In genomic region chr10:16436367-16436757, GRCh38 we compare ENCODE assay signal across 8 cellular contexts. TPM values are rescaled to one million over a fixed set of nuclear protein-coding genes. Genes with fewer than 3 reads are reported as not detected.
DNase-seq lines count a peak whose midpoint lies in the region; ATAC-seq and TF ChIP-seq lines count a peak whose summit lies in the region.

No MANE protein-coding gene starts in this region.

- peak overlapping the region; percentile 67 for H3K4me3 ChIP-seq in OCI-LY1 (ENCODE audit: low read depth, low read length, poor library complexity, severe bottlenecking)

- H3K9me3 ChIP-seq in OCI-LY1 (ENCODE audit: low read length): no peaks in the 10 kb centered on the region

- peak overlapping the region; percentile 87 for H3K4me3 Mint-ChIP-seq in mesothelial cell of epicardium

- peaks cover 30% of the 10 kb centered on the region for H3K36me3 ChIP-seq in OCI-LY1 (ENCODE audit: insufficient read depth, low read length)

- H3K27ac ChIP-seq in OCI-LY1 (ENCODE audit: low read depth, low read length, poor library complexity, severe bottlenecking) (no peak overlapping the region), cingulate gyrus (ENCODE audit: low read depth, low read length) (peak overlapping the region; percentile 10)

- no peaks in the 10 kb centered on the region for H3K9me3 Mint-ChIP-seq in mesothelial cell of epicardium

- H3K36me3 Mint-ChIP-seq in mesothelial cell of epicardium: no peaks in the 10 kb centered on the region

- peak overlapping the region; percentile 62 for H3K9ac ChIP-seq in OCI-LY1 (ENCODE audit: low read length)

- peaks cover 31% of the 10 kb centered on the region for H3K4me1 Mint-ChIP-seq in mesothelial cell of epicardium

- H2AFZ ChIP-seq in OCI-LY1 (ENCODE audit: low read length): peak overlapping the region; percentile 39; the same call in 1 of the 2 replicates

- H3K4me1 ChIP-seq in OCI-LY1 (ENCODE audit: insufficient read depth, low read length, severe bottlenecking): peaks cover 46% of the 10 kb centered on the region

- DNase-seq in DMS153 (lab: John Stamatoyannopoulos, UW) (peak; percentile 22), DMS153 treated with DMSO at 0.1 percent for 48 hours (lab: John Stamatoyannopoulos, UW; ENCODE audit: unreplicated experiment) (no peak), mesothelial cell of epicardium (ENCODE audit: low spot score in 2 of 2, unreplicated experiment in 2 of 2) (no peak), D341Med (ENCODE audit: low spot score) (no peak), A172 (ENCODE audit: low spot score) (no peak)

- no peaks in the 10 kb centered on the region for H3K27me3 ChIP-seq in OCI-LY1 (ENCODE audit: insufficient read depth, low read length)

- no peak for TF ChIP-seq CTCF in OCI-LY1 (IDR thresholded peaks at IDR 0.05; ENCODE audit: low read length)
- no peak for TF ChIP-seq CTCF in mesothelial cell of epicardium (IDR thresholded peaks at IDR 0.05; ENCODE audit: unreplicated experiment)

- no peaks in the 10 kb centered on the region for H3K9me2 ChIP-seq in OCI-LY1 (ENCODE audit: low read depth, low read length)

- no peaks in the 10 kb centered on the region for H3F3A ChIP-seq in OCI-LY1 (ENCODE audit: insufficient read depth, low read length)

- no peaks in the 10 kb centered on the region for H3K27me3 Mint-ChIP-seq in mesothelial cell of epicardium (ENCODE audit: low read depth)

- no peaks in the 10 kb centered on the region for H4K20me1 ChIP-seq in OCI-LY1 (ENCODE audit: insufficient read depth, low read length)

- peak overlapping the region; percentile 88 for H3K27ac Mint-ChIP-seq in mesothelial cell of epicardium

- peak; percentile 1 for ATAC-seq in HG02588 (IDR thresholded peaks at IDR 0.05; ENCODE audit: unreplicated experiment)

- peak overlapping the region; percentile 74 for H3K4me2 ChIP-seq in OCI-LY1 (ENCODE audit: low read length)

- H3K79me2 ChIP-seq in OCI-LY1 (ENCODE audit: insufficient read depth, low read length): peaks cover 28% of the 10 kb centered on the region

RNA-seq across cellular contexts. Expression of gene PTER, which starts 0.4 kb away (rescaled TPM):
- 9.4 to 11.4 TPM (median 10.1 TPM) in 3 replicates for total RNA-seq in mesothelial cell of epicardium
- not detected in 2 replicates for total RNA-seq in A172 (2014; rRNA removed; shearing (Covaris generic))

Comparison
In these comparisons a context has a peak if more than half of its experiments do, and no peak if none do; other contexts are left out.
1. RNA of gene PTER, which starts 0.4 kb away (total RNA-seq): 9.4 to 11.4 TPM in mesothelial cell of epicardium; not detected in A172; every median in the first group is over 10 times any median in the second.